ENCODE assay signal across 8 cellular contexts in genomic region chr6:28944412-28945006, GRCh38. TPM values are rescaled to one million over a fixed set of nuclear protein-coding genes. Genes with fewer than 3 reads are reported as not detected.
DNase-seq lines count a peak whose midpoint lies in the region; ATAC-seq and TF ChIP-seq lines count a peak whose summit lies in the region.

No MANE protein-coding gene starts in this region.

- peak overlapping the region; percentile 23 to 50 (median 34) for H3K4me3 ChIP-seq in skin epidermis

- no TSS peak for BruUV-seq in MCF 10A (replicated peaks; lab: Mats Ljungman, UMichigan)

- POLR2A ChIA-PET in MCF 10A (lab: Yijun Ruan, JAX), result interaction anchor here (1.1 kb wide), 1 partner anchor 32 kb away, joined by 3 read pairs; no protein-coding TSS in a partner anchor

- CTCF ChIA-PET in MCF 10A (lab: Yijun Ruan, JAX), result no interaction called here

- H3K27me3 Mint-ChIP-seq in MCF 10A (ENCODE audit: insufficient read depth, unreplicated experiment), result no peaks in the 10 kb centered on the region

- H3K27ac ChIP-seq in skin epidermis, result peak overlapping the region in 17 of 21 experiments; percentile 1 to 79 (median 58)

- H3K36me3 Mint-ChIP-seq in MCF 10A (ENCODE audit: insufficient read depth, unreplicated experiment), result peaks cover 25% of the 10 kb centered on the region

- DNase-seq in GF-D8 (lab: John Stamatoyannopoulos, UW) (peak; percentile 50), NCI-H1930 (lab: John Stamatoyannopoulos, UW) (peak; percentile 32 to 59), UCSD-AML1 (lab: John Stamatoyannopoulos, UW; ENCODE audit: unreplicated experiment) (peak; percentile 74), MCF 10A (ENCODE audit: unreplicated experiment) (peak; percentile 78), iPS-NIHi7 (ENCODE audit: extremely low spot score) (peak; percentile 16)

- peak overlapping the region; percentile 37 for H3K27ac Mint-ChIP-seq in MCF 10A (ENCODE audit: low read depth, unreplicated experiment)

- peak overlapping the region; percentile 71 for H3K4me3 Mint-ChIP-seq in MCF 10A (ENCODE audit: unreplicated experiment)

- no peaks in the 10 kb centered on the region for H3K9me3 Mint-ChIP-seq in MCF 10A (ENCODE audit: unreplicated experiment)

- intact Hi-C loops in MCF 10A (cut with micrococcal nuclease), result loop anchor here (5.0 kb wide), 1 partner anchor 202 kb away; no protein-coding TSS in a partner anchor

- peaks cover 14% of the 10 kb centered on the region for H3K4me1 Mint-ChIP-seq in MCF 10A (ENCODE audit: insufficient read depth, unreplicated experiment)

- ATAC-seq in HG03342 (IDR thresholded peaks at IDR 0.05; ENCODE audit: unreplicated experiment) (no peak), GM18505 (IDR thresholded peaks at IDR 0.05; ENCODE audit: unreplicated experiment) (no peak)

- TF ChIP-seq POLR2A in GM18505 (IDR thresholded peaks at IDR 0.05; ENCODE audit: borderline replicate concordance, extremely low read depth, insufficient read depth, insufficient read length), result no peak

- TF ChIP-seq CTCF in MCF 10A (IDR thresholded peaks at IDR 0.05; ENCODE audit: unreplicated experiment), result no peak

RNA-seq across cellular contexts. Expression of gene TRIM27, which starts 20.7 kb away (rescaled TPM):
- total RNA-seq in MCF 10A (2022), result 68.8 and 68.9 TPM in 2 replicates

Comparison
In these comparisons a context has a peak if more than half of its experiments do, and no peak if none do; other contexts are left out.
1. DNase-seq: peak in every context shown above with its lines; median percentile 78 in MCF 10A; 74 in UCSD-AML1; 50 in GF-D8; 46 in NCI-H1930; 16 in iPS-NIHi7.